ENCODE assay signal across 11 cellular contexts in the genomic region with DNA sequence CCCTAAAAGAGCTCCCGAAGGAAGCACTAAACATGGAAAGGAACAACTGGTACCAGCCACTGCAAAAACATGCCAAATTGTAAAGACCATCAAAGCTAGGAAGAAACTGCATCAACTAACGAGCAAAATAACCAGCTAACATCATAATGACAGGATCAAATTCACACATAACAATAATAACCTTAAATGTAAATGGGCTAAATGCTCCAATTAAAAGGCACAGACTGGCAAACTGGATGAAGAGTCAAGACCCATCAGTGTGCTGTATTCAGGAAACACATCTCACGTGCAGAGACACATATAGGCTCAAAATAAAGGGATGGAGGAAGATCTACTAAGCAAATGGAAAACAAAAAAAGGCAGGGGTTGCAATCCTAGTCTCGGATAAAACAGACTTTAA. TPM values are rescaled to one million over a fixed set of nuclear protein-coding genes. Genes with fewer than 3 reads are reported as not detected.
"Had no signal": no experiment of that assay in that cellular context is flagged by ENCODE, and none has a peak within 500 bp of the region (broad histone marks: within the 10 kb centered on the region; RNA-seq: fewer than 3 reads in every experiment).

No MANE protein-coding gene starts in this region.

RNA-seq across cellular contexts. Expression of gene GSX2, which starts 56.3 kb away (rescaled TPM):
- total RNA-seq: stomach, subcutaneous adipose tissue, thoracic aorta, thyroid gland, transverse colon, upper lobe of left lung, upper lobe of right lung, ureter, urinary bladder, uterus, vagina had no signal
- polyA plus RNA-seq: stomach, urinary bladder had no signal
